1 cellular context compared by ENCODE assay signal in the genomic region with DNA sequence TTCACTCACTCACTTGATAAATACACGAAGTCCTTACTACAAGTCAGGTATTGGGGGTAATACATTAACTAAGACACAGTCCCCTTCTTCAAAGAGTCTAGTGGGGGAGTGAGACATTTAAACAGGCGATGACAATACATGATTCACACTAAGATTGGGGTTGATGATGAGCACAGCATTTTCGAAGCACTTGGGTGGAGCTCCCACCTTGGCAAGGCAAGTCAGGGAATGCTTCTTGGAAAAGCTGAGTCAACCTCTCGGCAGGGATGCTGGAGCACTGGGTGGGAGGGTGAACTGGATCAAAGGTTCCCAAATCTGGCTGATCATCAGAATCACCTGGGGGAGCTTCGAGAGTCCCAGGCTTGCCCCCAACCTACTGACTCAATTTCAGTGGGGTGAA.
TF ChIP-seq lines count a peak whose summit lies in the region.

No MANE protein-coding gene starts in this region.

TF ChIP-seq in HCT116, 20 proteins besides CTCF, POLR2A, EP300 and RAD21 (continued from another document):
- TF ChIP-seq REST (IDR thresholded peaks at IDR 0.05; ENCODE audit: low read depth) (no peak), ELF1 (IDR thresholded peaks at IDR 0.05; ENCODE audit: borderline replicate concordance, low read depth) (no peak), SIN3A (IDR thresholded peaks at IDR 0.05; ENCODE audit: low read depth) (peak; percentile 68; the same call in 1 of the 2 replicates)
TF ChIP-seq in HCT116: peak in this region for 11.
